In the genomic region with DNA sequence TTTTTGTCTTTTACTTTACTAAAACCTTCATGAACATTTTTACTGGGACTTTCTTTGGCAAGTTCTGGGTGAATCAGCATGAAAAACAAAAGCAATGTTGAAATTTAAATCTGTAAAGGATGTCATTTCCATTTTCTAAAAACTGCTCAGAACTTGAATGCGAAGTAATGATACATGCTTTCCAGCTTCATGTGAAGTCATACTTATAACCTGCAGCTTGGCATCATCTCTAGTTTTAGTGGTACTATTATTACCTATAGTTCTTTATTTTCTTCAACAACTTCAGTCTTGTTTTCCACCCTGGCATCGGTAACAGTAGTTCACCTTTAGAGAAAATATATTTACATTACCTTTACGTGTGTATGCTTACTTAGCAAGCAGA, we compare ENCODE assay signal across 1 cellular context.
TF ChIP-seq lines count a peak whose summit lies in the region.

No MANE protein-coding gene starts in this region.

TF ChIP-seq in GM12878, 131 proteins besides CTCF, POLR2A, EP300 and RAD21 (continued from another document):
- no peak for TF ChIP-seq CUX1 (IDR thresholded peaks at IDR 0.05; ENCODE audit: insufficient replicate concordance, low read depth, low read length)
